ENCODE assay signal across 16 cellular contexts in genomic region chr19:2617393-2618165, GRCh38.
DNase-seq lines count a peak whose midpoint lies in the region; ATAC-seq, FAIRE-seq and TF ChIP-seq lines count a peak whose summit lies in the region.
"Had no signal": no experiment of that assay in that cellular context is flagged by ENCODE, and none has a peak within 500 bp of the region (broad histone marks: within the 10 kb centered on the region; RNA-seq: fewer than 3 reads in every experiment).

No MANE protein-coding gene starts in this region.

- H3K27ac ChIP-seq in RWPE2 (ENCODE audit: poor library complexity, severe bottlenecking), result peak overlapping the region; percentile 63
- H3K27ac ChIP-seq in H1 (ENCODE audit: low read depth, low read length), result no peak overlapping the region
- H3K27ac ChIP-seq in stomach, result peak overlapping the region in 3 of 5 donors; percentile 28 to 87 (median 73)
- H3K27ac ChIP-seq: hepatocyte had no signal

- H3K4me1 ChIP-seq in RWPE2 (ENCODE audit: insufficient read depth, poor library complexity, severe bottlenecking) (peaks cover 28% of the 10 kb centered on the region), H1 (replicated peaks in 1 of 4; ENCODE audit: control insufficient read depth in 3 of 4, insufficient read depth in 4 of 4, low read length in 3 of 4) (peaks cover 0 to 3% (median 0%) of the 10 kb centered on the region in 4 experiments; a peak in 1 of 7 replicates), stomach (peaks cover 14 to 78% (median 46%) of the 10 kb centered on the region in 4 donors)

- H3K4me3 ChIP-seq in RWPE2 (ENCODE audit: severe bottlenecking) (no peak overlapping the region), H1 (ENCODE audit: extremely low read depth in 1 of 4, insufficient read depth in 2 of 4, low read depth in 3 of 4, low read length in 4 of 4) (no peak overlapping the region), stomach (no peak overlapping the region)
- H3K4me3 ChIP-seq: hepatocyte, smooth muscle cell, upper lobe of right lung had no signal

- no peaks in the 10 kb centered on the region; a peak in 1 of 4 replicates for H3K79me2 ChIP-seq in H1 (ENCODE audit: control insufficient read depth in 1 of 2, insufficient read depth in 2 of 2, low read length in 2 of 2)
- H3K79me2 ChIP-seq: hepatocyte had no signal

- CTCF ChIA-PET in activated naive CD4-positive, alpha-beta T cell treated with anti-CD3 and anti-CD28 coated beads for 36 hours (lab: Charles Lee), result interaction anchor here (0.9 to 7.6 kb wide), 7 partner anchors 9 to 142 kb away, joined by 3 to 64 read pairs (median 7); partner anchors contain the start of gene GADD45B
- CTCF ChIA-PET in H1 (lab: Charles Lee; ENCODE audit: partially characterized antibody) (interaction anchor here (1.0 to 2.7 kb wide), 11 partner anchors 10 to 141 kb away, joined by 3 to 15 read pairs (median 4); partner anchors contain the start of gene GADD45B), HEK293T (lab: Yijun Ruan, JAX) (no interaction called here)

- H2BK20ac ChIP-seq in H1 (ENCODE audit: low read length), result no peak overlapping the region

- H3K23me2 ChIP-seq in H1 (ENCODE audit: low read depth, low read length), result no peaks in the 10 kb centered on the region

- TF ChIP-seq EP300 in H1 (IDR thresholded peaks at IDR 0.05; ENCODE audit: borderline replicate concordance in 1 of 2, low read depth in 2 of 2, low read length in 2 of 2) (no peak), stomach (IDR thresholded peaks at IDR 0.05) (no peak)

- no peak overlapping the region for H4K5ac ChIP-seq in H1 (ENCODE audit: insufficient read length, low read depth, low read length)

- TF ChIP-seq CTCF in RWPE2 (IDR thresholded peaks at IDR 0.05; ENCODE audit: poor library complexity, severe bottlenecking) (no peak), H1 (IDR thresholded peaks at IDR 0.05; ENCODE audit: control extremely low read depth in 1 of 3, insufficient read depth in 1 of 3, low read depth in 1 of 3, low read length in 3 of 3) (no peak), stomach (IDR thresholded peaks at IDR 0.05) (no peak)

- peaks cover 2% of the 10 kb centered on the region for H3K36me3 Mint-ChIP-seq in activated naive CD4-positive, alpha-beta T cell treated with anti-CD3 and anti-CD28 coated beads for 36 hours (ENCODE audit: low read depth)

- H4K91ac ChIP-seq in H1 (replicated peaks; ENCODE audit: insufficient read length, low read length), result no peak overlapping the region

- no peak for FAIRE-seq in H1 (lab: Jason Lieb, UNC)

- no peak overlapping the region for H3K4me2 ChIP-seq in H1 (ENCODE audit: insufficient read depth in 1 of 2, low read depth in 2 of 2, low read length in 2 of 2)
- H3K4me2 ChIP-seq: hepatocyte, smooth muscle cell had no signal

- H4K8ac ChIP-seq in H1 (ENCODE audit: extremely low read depth, insufficient read depth, low read length), result no peak overlapping the region

- peak overlapping the region; percentile 53 for H3K4me3 Mint-ChIP-seq in activated naive CD4-positive, alpha-beta T cell treated with anti-CD3 and anti-CD28 coated beads for 36 hours

- peaks cover 8% of the 10 kb centered on the region for H3K9me3 Mint-ChIP-seq in activated naive CD4-positive, alpha-beta T cell treated with anti-CD3 and anti-CD28 coated beads for 36 hours

- no peak overlapping the region for H3K56ac ChIP-seq in H1 (replicated peaks; ENCODE audit: insufficient read length, low read depth, low read length)

- H3K9me3 ChIP-seq in RWPE2 (ENCODE audit: severe bottlenecking) (peaks cover 2% of the 10 kb centered on the region), H1 (ENCODE audit: insufficient read depth in 2 of 2, low read depth in 1 of 2, low read length in 1 of 2) (peaks cover 5 to 10% of the 10 kb centered on the region in 2 experiments; a peak in 3 of 4 replicates), stomach (peaks cover 0 to 7% (median 0%) of the 10 kb centered on the region in 4 donors)
- H3K9me3 ChIP-seq: upper lobe of right lung had no signal

- TF ChIP-seq POLR2A in H1 (IDR thresholded peaks at IDR 0.05; ENCODE audit: control extremely low read depth in 1 of 2, low read depth in 2 of 2, low read length in 2 of 2) (no peak), stomach (IDR thresholded peaks at IDR 0.05) (no peak)

- intact Hi-C loops in activated naive CD4-positive, alpha-beta T cell treated with anti-CD3 and anti-CD28 coated beads for 36 hours (cut with micrococcal nuclease), result loop anchor here (1.0 to 10.0 kb wide), 2 partner anchors 10 to 523 kb away; partner anchors contain the start of genes IZUMO4 and MOB3A
- intact Hi-C loops in stomach (cut with DNase I; ENCODE audit: low total_unique reads), result no loop called here

- no peak for DNase-seq in activated naive CD4-positive, alpha-beta T cell treated with anti-CD3 and anti-CD28 coated beads for 36 hours
- DNase-seq in activated naive CD4-positive, alpha-beta T cell (lab: John Stamatoyannopoulos, UW), result no peak
- DNase-seq in RWPE2 (ENCODE audit: low spot score), result no peak
- DNase-seq in H1 (ENCODE audit: low read depth in 1 of 2, low spot score in 2 of 2), result no peak
- DNase-seq in stomach, result no peak
- no peak for DNase-seq in GDM1 (lab: John Stamatoyannopoulos, UW)
- no peak for DNase-seq in HEK293T (ENCODE audit: extremely low spot score)
- DNase-seq in T1000 (lab: John Stamatoyannopoulos, UW), result no peak
- DNase-seq: activated naive CD4-positive, alpha-beta T cell treated with Interleukin-2 at 50 U/mL for 16 hours; mammary epithelial cell; NCI-H2081 treated with DMSO at 0.1 percent for 48 hours; occipital lobe had no signal

- no peak overlapping the region for H2AK5ac ChIP-seq in H1 (ENCODE audit: low read depth, low read length)

- no peak overlapping the region for H2BK5ac ChIP-seq in H1 (ENCODE audit: low read depth, low read length)

- H3K79me1 ChIP-seq in H1 (ENCODE audit: low read depth, low read length), result no peaks in the 10 kb centered on the region

- H3K4me1 Mint-ChIP-seq in activated naive CD4-positive, alpha-beta T cell treated with anti-CD3 and anti-CD28 coated beads for 36 hours (ENCODE audit: low read depth), result peaks cover 73% of the 10 kb centered on the region

- no peak for ATAC-seq in RWPE2 (ENCODE audit: low read depth)
- ATAC-seq: esophagus mucosa had no signal

- H3K27ac Mint-ChIP-seq in activated naive CD4-positive, alpha-beta T cell treated with anti-CD3 and anti-CD28 coated beads for 36 hours, result peak overlapping the region; percentile 91

- no peak overlapping the region for H2BK15ac ChIP-seq in H1 (ENCODE audit: low read length)

- no peak overlapping the region for H3K23ac ChIP-seq in H1 (ENCODE audit: insufficient read length)

- H4K20me1 ChIP-seq in H1 (replicated peaks in 1 of 2; ENCODE audit: control insufficient read depth in 1 of 2, insufficient read depth in 2 of 2, low read length in 2 of 2), result peaks cover 0 to 2% of the 10 kb centered on the region in 2 experiments

- H3K27me3 ChIP-seq in RWPE2 (ENCODE audit: insufficient read depth, poor library complexity, severe bottlenecking), result no peaks in the 10 kb centered on the region
- peaks cover 0 to 7% (median 2%) of the 10 kb centered on the region in 4 experiments; a peak in 1 of 7 replicates for H3K27me3 ChIP-seq in H1 (replicated peaks in 1 of 4; ENCODE audit: control insufficient read depth in 3 of 4, extremely low read depth in 1 of 4, insufficient read depth in 3 of 4, low read length in 3 of 4)
- H3K27me3 ChIP-seq in stomach, result no peaks in the 10 kb centered on the region
- H3K27me3 ChIP-seq: hepatocyte, upper lobe of right lung had no signal

- H3K36me3 ChIP-seq in RWPE2 (ENCODE audit: low read depth) (no peaks in the 10 kb centered on the region), H1 (ENCODE audit: control insufficient read depth in 2 of 4, insufficient read depth in 4 of 4, low read length in 3 of 4) (no peaks in the 10 kb centered on the region), stomach (no peaks in the 10 kb centered on the region)
- H3K36me3 ChIP-seq: upper lobe of right lung had no signal

- 87% methylated on average over 11 of the region's 11 CpGs; no CpG with 5 or more reads in 1 of the 2 experiments for WGBS in H1 (ENCODE audit: extremely low coverage in 1 of 2, insufficient coverage in 1 of 2, insufficient read length in 1 of 2, insufficient replicate concordance in 2 of 2, low coverage in 1 of 2, low lambda C conversion rate in 2 of 2, missing lambda C conversion rate in 1 of 2), 2 experiments
- WGBS in stomach, 5 donors, result 87 to 91% (median 89%) methylated on average over 11 of the region's 11 CpGs

- no peak overlapping the region for H2BK120ac ChIP-seq in H1 (replicated peaks; ENCODE audit: low read depth, low read length)

- H2AFZ ChIP-seq in H1 (ENCODE audit: low read length), result no peak overlapping the region
- H2AFZ ChIP-seq: hepatocyte had no signal

- POLR2A ChIA-PET in H1 (lab: Charles Lee; ENCODE audit: partially characterized antibody) (interaction anchor here (0.5 to 12.5 kb wide), 5 partner anchors 9 to 386 kb away, joined by 3 to 135 read pairs (median 4); partner anchors contain the start of gene GADD45B), HEK293T (lab: Yijun Ruan, JAX) (interaction anchor here (4.2 kb wide), 1 partner anchor 141 kb away, joined by 23 read pairs; the partner anchor contains the start of gene GADD45B)

- TF ChIP-seq RAD21 in H1 (IDR thresholded peaks at IDR 0.05 in 1 of 2, conservative IDR thresholded peaks at IDR 0.05 in 1 of 2; ENCODE audit: low read depth in 2 of 2, low read length in 2 of 2), result no peak

- no peak overlapping the region for H3K9ac ChIP-seq in H1 (replicated peaks in 1 of 4; ENCODE audit: extremely low read depth in 1 of 4, low read depth in 3 of 4, low read length in 3 of 4)

- no peaks in the 10 kb centered on the region for H3K27me3 Mint-ChIP-seq in activated naive CD4-positive, alpha-beta T cell treated with anti-CD3 and anti-CD28 coated beads for 36 hours (ENCODE audit: low read depth)

- no peak overlapping the region for H3K4ac ChIP-seq in H1 (replicated peaks; ENCODE audit: insufficient read length, low read depth, low read length)

- no peak overlapping the region for H3K18ac ChIP-seq in H1 (ENCODE audit: extremely low read depth, low read length)

- H2BK12ac ChIP-seq in H1 (ENCODE audit: low read depth, low read length), result 0 out of 2 replicates have a peak overlapping the region, but pooled peaks have one; percentile 27

- no peak overlapping the region for H3K14ac ChIP-seq in H1 (ENCODE audit: insufficient read length)

TF ChIP-seq in H1, 55 proteins besides CTCF, POLR2A, EP300 and RAD21 (continues in another document):
- TF ChIP-seq TAF7 (optimal IDR thresholded peaks at IDR 0.05; ENCODE audit: borderline replicate concordance, low read depth, low read length), result no peak

TF ChIP-seq in HEK293T, 16 proteins besides CTCF, POLR2A, EP300 and RAD21 (continues in another document):
- TF ChIP-seq CTBP1 (IDR thresholded peaks at IDR 0.05; ENCODE audit: borderline replicate concordance) (no peak), PKNOX1 (IDR thresholded peaks at IDR 0.05) (no peak)
